31 cellular contexts compared by ENCODE assay signal in the genomic region with DNA sequence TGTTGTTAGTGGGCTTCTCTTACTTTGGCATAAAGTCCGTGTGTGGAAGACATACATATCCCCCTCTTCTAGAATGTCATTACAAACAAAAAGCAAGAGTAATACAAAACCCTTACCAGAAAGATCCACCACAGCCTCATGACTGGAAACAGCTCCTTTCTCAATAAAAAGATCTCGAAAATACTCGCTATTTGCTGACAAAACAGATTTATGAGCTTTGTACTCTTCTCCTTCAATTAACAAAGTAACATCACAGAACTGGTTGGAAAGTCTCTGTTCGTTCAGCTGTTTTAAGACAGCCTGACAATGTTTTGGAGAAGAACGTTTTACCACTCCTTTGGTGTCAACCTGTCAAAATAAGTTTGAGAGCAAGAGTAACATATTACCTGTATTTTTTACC.
"Had no signal": no experiment of that assay in that cellular context is flagged by ENCODE, and none has a peak within 500 bp of the region (broad histone marks: within the 10 kb centered on the region; RNA-seq: fewer than 3 reads in every experiment).

No MANE protein-coding gene starts in this region.

- H3K4me3 ChIP-seq: body of pancreas, MG63, SJCRH30 had no signal

- DNase-seq: activated CD4-positive, alpha-beta memory T cell treated with anti-CD3 and anti-CD28 coated beads for 36 hours; activated CD4-positive, alpha-beta T cell treated with anti-CD3 and anti-CD28 coated beads for 48 hours; activated CD8-positive, alpha-beta memory T cell treated with anti-CD3 and anti-CD28 coated beads, Interleukin-2, amount 50 U/mL, for 48 hours; activated naive CD4-positive, alpha-beta T cell treated with anti-CD3 and anti-CD28 coated beads, Interleukin-2, amount 50 U/mL, for 16 hours; activated naive CD8-positive, alpha-beta T cell treated with anti-CD3 and anti-CD28 coated beads, Interleukin-2, amount 10 ng/mL, durations not matched to agents 7 days and 5 days; activated T-cell treated with anti-CD3 and anti-CD28 coated beads, Interleukin-2, amount 50 U/mL, for 4 hours; aorta; body of pancreas; central memory CD4-positive, alpha-beta T cell; cortex of kidney; MG63; MV-4-11; NCI-H1092 treated with DMSO at 0.1 percent for 48 hours; NCI-H1417 treated with DMSO at 0.1 percent for 48 hours; NCI-H1694; NCI-H2029; NCI-H2107; NCI-H345; NCI-H510A; NCI-H526 treated with DMSO at 0.1 percent for 48 hours; NCI-H82; OCI-M1; Right ventricle myocardium superior; SJCRH30; SK-N-SH; T-helper 1 cell had no signal

- H3K4me1 ChIP-seq: SJCRH30 had no signal

- H3K27ac ChIP-seq: body of pancreas, KMS-11, RWPE1, SJCRH30 had no signal

- H3K27me3 Mint-ChIP-seq: activated CD4-positive, alpha-beta memory T cell treated with anti-CD3 and anti-CD28 coated beads for 36 hours; activated naive CD8-positive, alpha-beta T cell treated with anti-CD3 and anti-CD28 coated beads, Interleukin-2, amount 10 ng/mL, durations not matched to agents 7 days and 5 days had no signal

- H3K9me3 Mint-ChIP-seq: activated CD4-positive, alpha-beta memory T cell treated with anti-CD3 and anti-CD28 coated beads for 36 hours; activated naive CD8-positive, alpha-beta T cell treated with anti-CD3 and anti-CD28 coated beads, Interleukin-2, amount 10 ng/mL, durations not matched to agents 7 days and 5 days; activated T-cell treated with anti-CD3 and anti-CD28 coated beads, Interleukin-2, amount 50 U/mL, for 4 hours had no signal

- ATAC-seq: activated CD4-positive, CD25-positive, alpha-beta regulatory T cell treated with anti-CD3 and anti-CD28 coated beads, Interleukin-2, amount 50 U/mL, for 24 hours; activated T-cell treated with anti-CD3 and anti-CD28 coated beads, Interleukin-2, amount 50 U/mL, for 4 hours; body of pancreas; Panc1 had no signal

- H3K9me3 ChIP-seq: body of pancreas, MG63, SJCRH30, SK-N-SH had no signal

- H3K4me2 ChIP-seq: KMS-11, SK-N-SH had no signal

- H3K4me3 Mint-ChIP-seq: activated CD4-positive, alpha-beta memory T cell treated with anti-CD3 and anti-CD28 coated beads for 36 hours; activated naive CD8-positive, alpha-beta T cell treated with anti-CD3 and anti-CD28 coated beads, Interleukin-2, amount 10 ng/mL, durations not matched to agents 7 days and 5 days; activated T-cell treated with anti-CD3 and anti-CD28 coated beads, Interleukin-2, amount 50 U/mL, for 4 hours had no signal

- H3K27ac Mint-ChIP-seq: activated CD4-positive, alpha-beta memory T cell treated with anti-CD3 and anti-CD28 coated beads for 36 hours; activated naive CD8-positive, alpha-beta T cell treated with anti-CD3 and anti-CD28 coated beads, Interleukin-2, amount 10 ng/mL, durations not matched to agents 7 days and 5 days had no signal

- FAIRE-seq: bronchial epithelial cell had no signal
